In the genomic region with DNA sequence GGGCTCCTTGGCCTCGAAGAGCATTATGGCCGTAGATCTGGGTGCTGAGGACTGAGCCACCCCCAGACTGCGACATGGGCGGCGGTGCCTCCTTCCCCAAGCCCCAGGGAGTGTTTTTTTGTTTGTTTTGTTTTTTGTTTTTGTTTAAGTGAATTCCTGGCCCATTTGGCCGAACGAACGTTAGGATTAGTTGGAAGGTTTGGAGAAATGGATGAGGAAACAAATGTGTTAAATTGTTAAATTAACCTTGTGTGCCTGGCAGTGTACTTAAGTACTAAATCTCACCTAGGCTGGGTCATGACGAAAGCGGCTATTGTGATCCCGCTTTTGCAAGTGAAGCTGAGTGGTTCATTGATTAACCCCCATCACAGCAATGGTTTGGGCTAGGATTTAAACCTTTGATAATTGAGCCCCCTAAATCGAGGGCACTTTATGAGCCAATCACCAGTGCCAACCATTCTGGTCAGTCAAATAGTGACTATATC, we compare ENCODE assay signal across 8 cellular contexts. TPM values are rescaled to one million over a fixed set of nuclear protein-coding genes. Genes with fewer than 3 reads are reported as not detected.
DNase-seq lines count a peak whose midpoint lies in the region; ATAC-seq and TF ChIP-seq lines count a peak whose summit lies in the region.

No MANE protein-coding gene starts in this region.

- POLR2A ChIA-PET in PC-9 (lab: Charles Lee; ENCODE audit: unreplicated experiment): no interaction called here

- peaks cover 17% of the 10 kb centered on the region for H3K4me1 ChIP-seq in GM23248 (ENCODE audit: insufficient read depth)
- peaks cover 36% of the 10 kb centered on the region for H3K4me1 ChIP-seq in PC-9 (replicated peaks; ENCODE audit: insufficient read depth)
- H3K4me1 ChIP-seq in fibroblast of lung (ENCODE audit: control insufficient read depth, extremely low read depth, insufficient read depth, low read length): peaks cover 7% of the 10 kb centered on the region

- H3K9me3 ChIP-seq in GM23248 (ENCODE audit: low read depth): no peaks in the 10 kb centered on the region
- H3K9me3 ChIP-seq in PC-9 (ENCODE audit: insufficient read depth, low read depth): no peaks in the 10 kb centered on the region
- no peaks in the 10 kb centered on the region for H3K9me3 ChIP-seq in fibroblast of lung (ENCODE audit: control insufficient read depth, insufficient read depth, low read depth, low read length)

- H3K9ac ChIP-seq in GM23248: peak overlapping the region; percentile 87
- peak overlapping the region; percentile 77 for H3K9ac ChIP-seq in fibroblast of lung (ENCODE audit: insufficient read depth, low read length)

- H3K9me2 ChIP-seq in GM23248 (ENCODE audit: insufficient read depth): no peaks in the 10 kb centered on the region
- H3K9me2 ChIP-seq in PC-9 (ENCODE audit: insufficient read depth): no peaks in the 10 kb centered on the region

- H3K36me3 ChIP-seq in GM23248 (ENCODE audit: low read depth): peaks cover 2% of the 10 kb centered on the region
- H3K36me3 ChIP-seq in PC-9 (ENCODE audit: low read depth): no peaks in the 10 kb centered on the region
- no peaks in the 10 kb centered on the region for H3K36me3 ChIP-seq in fibroblast of lung (ENCODE audit: control insufficient read depth, insufficient read depth, low read length)

- no peak for ATAC-seq in GM21390 (IDR thresholded peaks at IDR 0.05; ENCODE audit: unreplicated experiment)

- TF ChIP-seq CTCF in PC-9 (conservative IDR thresholded peaks at IDR 0.05) (no peak), fibroblast of lung (conservative IDR thresholded peaks at IDR 0.05 in 1 of 2, IDR thresholded peaks at IDR 0.05 in 1 of 2; ENCODE audit: low read depth in 1 of 2, low read length in 2 of 2) (no peak)

- H3F3A ChIP-seq in GM23248 (ENCODE audit: insufficient read depth) (peaks cover 20% of the 10 kb centered on the region), PC-9 (ENCODE audit: insufficient read depth, low read depth) (peaks cover 40% of the 10 kb centered on the region)

- WGBS in GM23248 (ENCODE audit: low coverage in 1 of 2, low lambda C conversion rate in 2 of 2, missing lambda C conversion rate in 2 of 2), 2 experiments: 3 to 7% methylated on average over 12 of the region's 12 CpGs

- CTCF ChIA-PET in PC-9 (lab: Charles Lee): no interaction called here

- H3K4me3 ChIP-seq in GM23248: peak overlapping the region; percentile 76
- peak overlapping the region; percentile 69 for H3K4me3 ChIP-seq in PC-9
- peak overlapping the region; percentile 59 to 70 (median 63) for H3K4me3 ChIP-seq in fibroblast of lung (replicated peaks in 1 of 4; ENCODE audit: control extremely low read depth in 1 of 4, insufficient read depth in 1 of 4, low read depth in 3 of 4, low read length in 4 of 4)
- peak overlapping the region; percentile 55 for H3K4me3 ChIP-seq in skeletal muscle cell (ENCODE audit: low read depth, low read length)

- H3K27ac ChIP-seq in GM23248: peak overlapping the region; percentile 62
- no peak overlapping the region for H3K27ac ChIP-seq in PC-9
- H3K27ac ChIP-seq in fibroblast of lung (ENCODE audit: insufficient read depth, low read length): peak overlapping the region; percentile 86

- peak; percentile 72 for DNase-seq in GM23248
- DNase-seq in PC-9: no peak
- DNase-seq in fibroblast of lung (ENCODE audit: low read depth in 2 of 2): no peak
- DNase-seq in skeletal muscle cell (ENCODE audit: low read depth): no peak
- no peak for DNase-seq in CD1c-positive myeloid dendritic cell (ENCODE audit: extremely low spot score)
- no peak for DNase-seq in stimulated activated CD4-positive, alpha-beta T cell treated with anti-CD3 and anti-CD28 coated beads, Interleukin-2, amount 100 ng/mL, for 48 hours
- DNase-seq in NCI-H2196 (lab: John Stamatoyannopoulos, UW; ENCODE audit: unreplicated experiment): no peak

- H2AFZ ChIP-seq in GM23248: peak overlapping the region; percentile 97
- H2AFZ ChIP-seq in PC-9: peak overlapping the region; percentile 96
- peak overlapping the region; percentile 97 for H2AFZ ChIP-seq in fibroblast of lung (ENCODE audit: low read length)

- no peaks in the 10 kb centered on the region for H3K27me3 ChIP-seq in GM23248 (replicated peaks; ENCODE audit: insufficient read depth)
- H3K27me3 ChIP-seq in PC-9 (ENCODE audit: insufficient read depth, low read depth): no peaks in the 10 kb centered on the region
- H3K27me3 ChIP-seq in fibroblast of lung (ENCODE audit: control insufficient read depth, insufficient read depth, low read length): no peaks in the 10 kb centered on the region

- intact Hi-C loops in PC-9 (cut with micrococcal nuclease; ENCODE audit: unreplicated experiment): loop anchor here (2.0 to 5.0 kb wide), 2 partner anchors 24 to 225 kb away; a partner anchor contains a TSS

- H3K4me2 ChIP-seq in GM23248 (ENCODE audit: unreplicated experiment): peak overlapping the region; percentile 92
- H3K4me2 ChIP-seq in PC-9: peak overlapping the region; percentile 84
- H3K4me2 ChIP-seq in fibroblast of lung (ENCODE audit: extremely low read depth, insufficient read depth, low read length): peak overlapping the region; percentile 90

- in situ Hi-C loops in GM23248 (cut with MboI): no loop called here

- H4K20me1 ChIP-seq in GM23248 (ENCODE audit: insufficient read depth): no peaks in the 10 kb centered on the region
- H4K20me1 ChIP-seq in PC-9 (ENCODE audit: insufficient read depth): no peaks in the 10 kb centered on the region
- H4K20me1 ChIP-seq in fibroblast of lung (ENCODE audit: control insufficient read depth, extremely low read depth, insufficient read depth, low read length): no peaks in the 10 kb centered on the region

- H3K79me2 ChIP-seq in GM23248 (ENCODE audit: insufficient read depth): peaks cover 22% of the 10 kb centered on the region
- H3K79me2 ChIP-seq in PC-9 (ENCODE audit: low read depth): no peaks in the 10 kb centered on the region
- H3K79me2 ChIP-seq in fibroblast of lung (ENCODE audit: control insufficient read depth, insufficient read depth, low read length): no peaks in the 10 kb centered on the region

- TSS peak; percentile 87 for BruUV-seq in PC-9 (replicated peaks; lab: Mats Ljungman, UMichigan)

RNA-seq across cellular contexts. Expression of a gene that starts 22.9 kb away (rescaled TPM):
- total RNA-seq in GM23248 (2014; rRNA removed; shearing (Covaris generic)): 416 and 500 TPM in 2 replicates
- 369 and 370 TPM in 2 replicates for polyA plus RNA-seq in GM23248 (2016; fragmentation: Nextera tagmentation; extraction: Ambion mirVana)
- total RNA-seq in PC-9 (2021): 403 and 583 TPM in 2 replicates
- 475 and 616 TPM in 2 replicates for total RNA-seq in fibroblast of lung
- 558 and 618 TPM in 2 replicates for polyA plus RNA-seq in fibroblast of lung
- polyA plus RNA-seq in fibroblast of lung (2012): 484 and 583 TPM in 2 replicates
- 285 and 431 TPM in 2 replicates for polyA minus RNA-seq in fibroblast of lung (ENCODE audit: low replicate concordance)

RNA-seq across cellular contexts. Expression of a gene that starts 23.5 kb away (rescaled TPM):
- total RNA-seq in GM23248 (2014; rRNA removed; shearing (Covaris generic)): 5.1 and 5.7 TPM in 2 replicates
- 8.8 and 9.0 TPM in 2 replicates for polyA plus RNA-seq in GM23248 (2016; fragmentation: Nextera tagmentation; extraction: Ambion mirVana)
- 13.9 and 19.2 TPM in 2 replicates for total RNA-seq in PC-9 (2021)
- total RNA-seq in fibroblast of lung: 3.6 and 5.0 TPM in 2 replicates
- 2.3 and 3.1 TPM in 2 replicates for polyA plus RNA-seq in fibroblast of lung
- polyA plus RNA-seq in fibroblast of lung (2012): 5.9 and 8.3 TPM in 2 replicates
- polyA minus RNA-seq in fibroblast of lung (ENCODE audit: low replicate concordance): 1.8 and 2.8 TPM in 2 replicates

RNA-seq across cellular contexts. Expression of a gene that starts 35.8 kb away (rescaled TPM):
- total RNA-seq in GM23248 (2014; rRNA removed; shearing (Covaris generic)): 2.5 and 3.5 TPM in 2 replicates
- polyA plus RNA-seq in GM23248 (2016; fragmentation: Nextera tagmentation; extraction: Ambion mirVana): 1.6 and 1.8 TPM in 2 replicates
- 9.0 and 13.3 TPM in 2 replicates for total RNA-seq in PC-9 (2021)
- total RNA-seq in fibroblast of lung: 4.8 and 6.2 TPM in 2 replicates
- polyA plus RNA-seq in fibroblast of lung: 0.98 and 1.00 TPM in 2 replicates
- polyA plus RNA-seq in fibroblast of lung (2012): 0.62 and 1.2 TPM in 2 replicates
- not detected in 2 replicates for polyA minus RNA-seq in fibroblast of lung (ENCODE audit: low replicate concordance)
